Comparison of ENCODE assay signal across 11 cellular contexts in the genomic region with DNA sequence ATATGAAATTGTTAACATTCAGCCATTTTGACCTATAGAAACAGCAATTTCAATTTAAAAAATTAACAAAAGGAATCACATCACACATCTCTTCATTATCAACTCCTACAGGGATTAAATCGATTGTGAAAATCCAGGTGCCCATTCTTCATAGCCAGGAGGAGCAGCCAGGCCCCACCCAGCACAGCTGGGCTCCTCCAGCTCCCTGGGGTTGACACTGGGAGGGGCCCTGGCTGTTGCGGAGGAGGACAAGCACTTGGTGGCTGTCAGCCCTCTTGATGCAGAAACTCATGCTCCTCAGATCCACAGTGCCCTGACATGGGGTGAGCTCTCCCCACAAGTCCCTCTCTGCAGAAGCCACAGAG.
"Had no signal": no experiment of that assay in that cellular context is flagged by ENCODE, and none has a peak within 500 bp of the region (broad histone marks: within the 10 kb centered on the region; RNA-seq: fewer than 3 reads in every experiment).

No MANE protein-coding gene starts in this region.

- H3K27ac ChIP-seq: esophagus muscularis mucosa, left ventricle myocardium inferior, WERI-Rb-1 had no signal

- H3K36me3 ChIP-seq: left ventricle myocardium inferior, WERI-Rb-1 had no signal

- H3K27me3 ChIP-seq: esophagus muscularis mucosa had no signal

- H3K9me3 ChIP-seq: esophagus muscularis mucosa, left ventricle myocardium inferior had no signal

- H3K4me3 ChIP-seq: esophagus muscularis mucosa, left ventricle myocardium inferior had no signal

- DNase-seq: activated CD4-positive, alpha-beta memory T cell treated with anti-CD3 and anti-CD28 coated beads for 36 hours; activated CD8-positive, alpha-beta memory T cell treated with anti-CD3 and anti-CD28 coated beads, Interleukin-2, amount 50 U/mL, for 4 hours; activated naive CD4-positive, alpha-beta T cell treated with Interleukin-2 at 50 U/mL for 16 hours; glutamatergic neuron; kidney; left ventricle myocardium inferior; natural killer cell; stimulated activated naive CD4-positive, alpha-beta T cell; trophoblast cell; WERI-Rb-1 had no signal
